18 cellular contexts compared by ENCODE assay signal in genomic region chr5:58496488-58496887, GRCh38. TPM values are rescaled to one million over a fixed set of nuclear protein-coding genes. Genes with fewer than 3 reads are reported as not detected.
A peak's percentile ranks its signal among the peaks of the same experiment; 100 is the strongest.
DNase-seq lines count a peak whose midpoint lies in the region; TF ChIP-seq lines count a peak whose summit lies in the region.
"Had no signal": no experiment of that assay in that cellular context is flagged by ENCODE, and none has a peak within 500 bp of the region (broad histone marks: within the 10 kb centered on the region; RNA-seq: fewer than 3 reads in every experiment).

No MANE protein-coding gene starts in this region.

- H3K4me1 Mint-ChIP-seq in glutamatergic neuron (ENCODE audit: low read depth, unreplicated experiment): no peaks in the 10 kb centered on the region
- H3K4me1 Mint-ChIP-seq in activated T-cell treated with anti-CD3 and anti-CD28 coated beads, Interleukin-2, amount 50 U/mL, for 24 hours (ENCODE audit: low read depth): no peaks in the 10 kb centered on the region

- no peaks in the 10 kb centered on the region for H3K9me3 Mint-ChIP-seq in glutamatergic neuron (ENCODE audit: unreplicated experiment)
- no peaks in the 10 kb centered on the region for H3K9me3 Mint-ChIP-seq in activated T-cell treated with anti-CD3 and anti-CD28 coated beads, Interleukin-2, amount 50 U/mL, for 24 hours
- H3K9me3 Mint-ChIP-seq: activated naive CD4-positive, alpha-beta T cell treated with anti-CD3 and anti-CD28 coated beads, Interleukin-2, amount 50 U/mL, for 72 hours had no signal

- no peaks in the 10 kb centered on the region for H3K36me3 Mint-ChIP-seq in glutamatergic neuron (ENCODE audit: unreplicated experiment)
- no peaks in the 10 kb centered on the region for H3K36me3 Mint-ChIP-seq in activated T-cell treated with anti-CD3 and anti-CD28 coated beads, Interleukin-2, amount 50 U/mL, for 24 hours (ENCODE audit: low read depth)
- H3K36me3 Mint-ChIP-seq: activated naive CD4-positive, alpha-beta T cell treated with anti-CD3 and anti-CD28 coated beads, Interleukin-2, amount 50 U/mL, for 72 hours had no signal

- no peak overlapping the region for H3K27ac ChIP-seq in 22Rv1
- H3K27ac ChIP-seq: BLaER1 treated with 17β-estradiol and CSF1 and Interleukin-3, amounts not matched to agents 10 nM and 100 nM; heart left ventricle; suprapubic skin had no signal

- no peak overlapping the region for H3K4me3 Mint-ChIP-seq in glutamatergic neuron (ENCODE audit: unreplicated experiment)
- H3K4me3 Mint-ChIP-seq in activated T-cell treated with anti-CD3 and anti-CD28 coated beads, Interleukin-2, amount 50 U/mL, for 24 hours: no peak overlapping the region
- H3K4me3 Mint-ChIP-seq: T-helper 17 cell had no signal

- no peaks in the 10 kb centered on the region for H3K27me3 Mint-ChIP-seq in glutamatergic neuron (ENCODE audit: unreplicated experiment)
- peaks cover 15% of the 10 kb centered on the region for H3K27me3 Mint-ChIP-seq in activated T-cell treated with anti-CD3 and anti-CD28 coated beads, Interleukin-2, amount 50 U/mL, for 24 hours

- TF ChIP-seq CTCF in 22Rv1 (IDR thresholded peaks at IDR 0.05) (peak; percentile 67), GM12872 (IDR thresholded peaks at IDR 0.05; ENCODE audit: insufficient read depth, low read depth, low read length) (peak; percentile 38), glutamatergic neuron (IDR thresholded peaks at IDR 0.05; ENCODE audit: partially characterized antibody, unreplicated experiment) (peak; percentile 39)

- no peak overlapping the region for H3K27ac Mint-ChIP-seq in glutamatergic neuron (ENCODE audit: unreplicated experiment)
- no peak overlapping the region for H3K27ac Mint-ChIP-seq in activated T-cell treated with anti-CD3 and anti-CD28 coated beads, Interleukin-2, amount 50 U/mL, for 24 hours
- H3K27ac Mint-ChIP-seq: activated naive CD4-positive, alpha-beta T cell treated with anti-CD3 and anti-CD28 coated beads, Interleukin-2, amount 50 U/mL, for 72 hours; T-helper 17 cell had no signal

- DNase-seq in OCI-M1 (lab: John Stamatoyannopoulos, UW): peak; percentile 5
- DNase-seq in glutamatergic neuron: no peak
- no peak for DNase-seq in NCI-H446 (lab: John Stamatoyannopoulos, UW)
- no peak for DNase-seq in NCI-H526 (lab: John Stamatoyannopoulos, UW)
- DNase-seq in EL: no peak
- no peak for DNase-seq in activated T-cell treated with anti-CD3 and anti-CD28 coated beads, Interleukin-2, amount 50 U/mL, for 24 hours
- DNase-seq: dermis blood vessel endothelial cell, heart left ventricle, NCI-H1048, T-helper 17 cell had no signal

RNA-seq across cellular contexts. Expression of gene GAPT, which starts 5.3 kb away (rescaled TPM):
- total RNA-seq in glutamatergic neuron (ENCODE audit: unreplicated experiment): not detected
- total RNA-seq: activated CD8-positive, alpha-beta memory T cell treated with anti-CD3 and anti-CD28 coated beads for 36 hours; activated naive CD4-positive, alpha-beta T cell treated with anti-CD3 and anti-CD28 coated beads, Interleukin-2, amount 50 U/mL, for 72 hours; dermis blood vessel endothelial cell; lung microvascular endothelial cell; renal cortical epithelial cell had no signal

RNA-seq across cellular contexts. Expression of gene PLK2, which starts 36.6 kb away (rescaled TPM):
- 7.8 TPM for total RNA-seq in glutamatergic neuron (ENCODE audit: unreplicated experiment)
